Comparison of ENCODE assay signal across 22 cellular contexts in the genomic region with DNA sequence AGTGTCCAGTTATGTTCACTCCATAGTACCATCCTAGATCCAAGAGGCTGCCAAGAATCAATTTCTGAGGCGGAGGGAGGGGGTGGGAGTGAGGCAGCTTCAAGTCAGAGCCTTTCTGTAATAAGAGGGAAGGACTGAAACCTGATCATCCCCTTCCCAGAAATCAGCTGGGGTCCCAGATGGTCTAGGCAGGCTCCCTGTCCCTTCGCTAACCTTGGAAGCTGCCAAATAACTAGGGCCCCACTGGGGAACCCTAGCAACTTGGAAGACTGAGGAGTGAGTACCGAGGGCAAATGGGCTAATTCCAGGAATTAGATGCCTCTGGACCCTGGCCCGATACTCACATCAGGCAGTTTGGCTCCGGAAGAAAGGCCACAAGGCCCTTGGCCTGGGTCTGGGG.
A peak's percentile ranks its signal among the peaks of the same experiment; 100 is the strongest.
DNase-seq lines count a peak whose midpoint lies in the region; ATAC-seq and TF ChIP-seq lines count a peak whose summit lies in the region.
"Had no signal": no experiment of that assay in that cellular context is flagged by ENCODE, and none has a peak within 500 bp of the region (broad histone marks: within the 10 kb centered on the region; RNA-seq: fewer than 3 reads in every experiment).

No MANE protein-coding gene starts in this region.

- H3F3A ChIP-seq in SK-N-SH (replicated peaks; ENCODE audit: insufficient read depth): peaks cover 24% of the 10 kb centered on the region

- no peaks in the 10 kb centered on the region for H3K9me3 ChIP-seq in SK-N-SH
- no peaks in the 10 kb centered on the region for H3K9me3 ChIP-seq in WERI-Rb-1 (ENCODE audit: severe bottlenecking)
- H3K9me3 ChIP-seq: adrenal gland, left lung, mucosa of descending colon, upper lobe of right lung had no signal

- H3K27me3 Mint-ChIP-seq in glutamatergic neuron (ENCODE audit: unreplicated experiment): peaks cover 15% of the 10 kb centered on the region

- no peaks in the 10 kb centered on the region for H3K27me3 ChIP-seq in SK-N-SH (ENCODE audit: insufficient read depth)
- no peaks in the 10 kb centered on the region for H3K27me3 ChIP-seq in WERI-Rb-1 (ENCODE audit: insufficient read depth, low read depth, severe bottlenecking)
- H3K27me3 ChIP-seq: adrenal gland, dorsolateral prefrontal cortex had no signal

- TF ChIP-seq CTCF in SK-N-SH (IDR thresholded peaks at IDR 0.05) (no peak), WERI-Rb-1 (IDR thresholded peaks at IDR 0.05; ENCODE audit: low read depth, low read length) (no peak), glutamatergic neuron (IDR thresholded peaks at IDR 0.05; ENCODE audit: partially characterized antibody, unreplicated experiment) (no peak)

- peaks cover 57 to 84% of the 10 kb centered on the region in 2 experiments for H3K4me1 ChIP-seq in SK-N-SH (ENCODE audit: control insufficient read depth in 1 of 2, insufficient read depth in 2 of 2, low read depth in 1 of 2, low read length in 1 of 2)

- peak overlapping the region in 1 of 2 experiments; percentile 50; a peak in 1 of 4 replicates for H3K27ac ChIP-seq in SK-N-SH (ENCODE audit: low read depth in 2 of 2, low read length in 1 of 2)
- H3K27ac ChIP-seq in WERI-Rb-1: peak overlapping the region; percentile 9
- H3K27ac ChIP-seq: adrenal gland, left lung, upper lobe of right lung had no signal

- CTCF ChIA-PET in SK-N-SH (lab: Yijun Ruan, JAX): interaction anchor here (1.4 to 6.6 kb wide), 3 partner anchors 11 to 93 kb away, joined by 4 to 75 read pairs (median 32); no protein-coding TSS in a partner anchor

- no peak overlapping the region for H2AFZ ChIP-seq in SK-N-SH (ENCODE audit: low read depth)

- H3K4me2 ChIP-seq in SK-N-SH: peak overlapping the region; percentile 92; the same call in 1 of the 2 replicates

- no peaks in the 10 kb centered on the region for H3K9me2 ChIP-seq in SK-N-SH

- 92% methylated on average over 3 of the region's 5 CpGs for WGBS in SK-N-SH (ENCODE audit: low lambda C conversion rate)

- POLR2A ChIA-PET in SK-N-SH (lab: Yijun Ruan, JAX): no interaction called here

- H3K4me3 Mint-ChIP-seq in glutamatergic neuron (ENCODE audit: unreplicated experiment): peak overlapping the region; percentile 97
- H3K4me3 Mint-ChIP-seq: activated B cell treated with CpG ODN at 0.5 μM for 24 hours; activated CD4-positive, alpha-beta memory T cell treated with anti-CD3 and anti-CD28 coated beads for 36 hours; CD14-positive monocyte had no signal

- peaks cover 98% of the 10 kb centered on the region for H3K79me2 ChIP-seq in SK-N-SH (ENCODE audit: insufficient read depth)

- H3K9me3 Mint-ChIP-seq in glutamatergic neuron (ENCODE audit: unreplicated experiment): peaks cover 21% of the 10 kb centered on the region
- H3K9me3 Mint-ChIP-seq: activated B cell treated with CpG ODN at 0.5 μM for 24 hours; activated CD4-positive, alpha-beta memory T cell treated with anti-CD3 and anti-CD28 coated beads for 36 hours; CD14-positive monocyte had no signal

- H3K36me3 ChIP-seq in SK-N-SH (replicated peaks in 1 of 2; ENCODE audit: control insufficient read depth in 1 of 2, insufficient read depth in 2 of 2, low read length in 1 of 2) (peaks cover 10 to 42% of the 10 kb centered on the region in 2 experiments), WERI-Rb-1 (peaks cover 16% of the 10 kb centered on the region)
- H3K36me3 ChIP-seq: adrenal gland, left lung, upper lobe of right lung had no signal

- H3K4me1 Mint-ChIP-seq in glutamatergic neuron (ENCODE audit: low read depth, unreplicated experiment): peaks cover 40% of the 10 kb centered on the region

- no peak for DNase-seq in SK-N-SH
- DNase-seq in WERI-Rb-1: no peak
- DNase-seq in glutamatergic neuron: no peak
- no peak for DNase-seq in DMS53 (lab: John Stamatoyannopoulos, UW)
- no peak for DNase-seq in EL
- no peak for DNase-seq in stimulated activated CD4-positive, alpha-beta T cell treated with anti-CD3 and anti-CD28 coated beads, Interleukin-4, amount 100 ng/mL, for 1 hour
- DNase-seq: activated B cell treated with CpG ODN at 0.5 μM for 24 hours; activated CD4-positive, alpha-beta memory T cell treated with anti-CD3 and anti-CD28 coated beads for 36 hours; activated gamma-delta T cell treated with Interleukin-2 at 50 U/mL for 16 hours; activated T-cell treated with anti-CD3 and anti-CD28 coated beads for 4 hours; adrenal gland; dorsolateral prefrontal cortex; GOT3; left lung; mucosa of descending colon; NCI-H345; NK-92 treated with Interleukin-12 subunit alpha and Interleukin-12 subunit beta, amount 100 ng/mL, for 24 hours; upper lobe of right lung had no signal

- ATAC-seq in SK-N-SH treated with all-trans-retinoic acid at 6 μM for 48 hours (no peak), GM18858 (IDR thresholded peaks at IDR 0.05; ENCODE audit: unreplicated experiment) (no peak)
- ATAC-seq: left lung, mucosa of descending colon, Panc1, upper lobe of right lung had no signal

- TF ChIP-seq RAD21 in SK-N-SH (IDR thresholded peaks at IDR 0.05; ENCODE audit: low read length): no peak

- TF ChIP-seq EP300 in SK-N-SH (IDR thresholded peaks at IDR 0.05; ENCODE audit: borderline replicate concordance in 1 of 2, low read depth in 1 of 2, low read length in 1 of 2): no peak

- H3K9ac ChIP-seq in SK-N-SH: no peak overlapping the region

- H3K4me3 ChIP-seq in SK-N-SH (ENCODE audit: low read depth in 2 of 2, low read length in 1 of 2) (no peak overlapping the region), WERI-Rb-1 (ENCODE audit: low read depth, low read length) (no peak overlapping the region)
- H3K4me3 ChIP-seq: adrenal gland, left lung, mucosa of descending colon, upper lobe of right lung had no signal

- no peaks in the 10 kb centered on the region for H3K36me3 Mint-ChIP-seq in glutamatergic neuron (ENCODE audit: unreplicated experiment)
- H3K36me3 Mint-ChIP-seq: activated CD4-positive, alpha-beta memory T cell treated with anti-CD3 and anti-CD28 coated beads for 36 hours had no signal

- H4K20me1 ChIP-seq in SK-N-SH (ENCODE audit: insufficient read depth): peaks cover 82% of the 10 kb centered on the region

- H3K27ac Mint-ChIP-seq in glutamatergic neuron (ENCODE audit: unreplicated experiment): peak overlapping the region; percentile 97
- H3K27ac Mint-ChIP-seq: activated B cell treated with CpG ODN at 0.5 μM for 24 hours; activated CD4-positive, alpha-beta memory T cell treated with anti-CD3 and anti-CD28 coated beads for 36 hours; CD14-positive monocyte had no signal

TF ChIP-seq in SK-N-SH, 30 proteins besides CTCF, POLR2A, EP300 and RAD21 (continues in another document):
- TF ChIP-seq FOXJ3 (CRISPR knock-in tag; IDR thresholded peaks at IDR 0.05) (no peak), FOSL2 (IDR thresholded peaks at IDR 0.05; ENCODE audit: borderline replicate concordance, low read depth) (no peak), TCF12 (IDR thresholded peaks at IDR 0.05) (no peak), POLR2AphosphoS5 (IDR thresholded peaks at IDR 0.05; ENCODE audit: low read depth, low read length) (no peak), NRF1 (IDR thresholded peaks at IDR 0.05; ENCODE audit: low read depth, low read length) (no peak), EZH2phosphoT487 (IDR thresholded peaks at IDR 0.05; ENCODE audit: borderline replicate concordance, low read depth) (no peak), TEAD4 (IDR thresholded peaks at IDR 0.05; ENCODE audit: borderline replicate concordance, insufficient read depth) (no peak), TAF1 (IDR thresholded peaks at IDR 0.05; ENCODE audit: borderline replicate concordance, low read depth, low read length) (no peak)
- TF ChIP-seq, protein P1, sequence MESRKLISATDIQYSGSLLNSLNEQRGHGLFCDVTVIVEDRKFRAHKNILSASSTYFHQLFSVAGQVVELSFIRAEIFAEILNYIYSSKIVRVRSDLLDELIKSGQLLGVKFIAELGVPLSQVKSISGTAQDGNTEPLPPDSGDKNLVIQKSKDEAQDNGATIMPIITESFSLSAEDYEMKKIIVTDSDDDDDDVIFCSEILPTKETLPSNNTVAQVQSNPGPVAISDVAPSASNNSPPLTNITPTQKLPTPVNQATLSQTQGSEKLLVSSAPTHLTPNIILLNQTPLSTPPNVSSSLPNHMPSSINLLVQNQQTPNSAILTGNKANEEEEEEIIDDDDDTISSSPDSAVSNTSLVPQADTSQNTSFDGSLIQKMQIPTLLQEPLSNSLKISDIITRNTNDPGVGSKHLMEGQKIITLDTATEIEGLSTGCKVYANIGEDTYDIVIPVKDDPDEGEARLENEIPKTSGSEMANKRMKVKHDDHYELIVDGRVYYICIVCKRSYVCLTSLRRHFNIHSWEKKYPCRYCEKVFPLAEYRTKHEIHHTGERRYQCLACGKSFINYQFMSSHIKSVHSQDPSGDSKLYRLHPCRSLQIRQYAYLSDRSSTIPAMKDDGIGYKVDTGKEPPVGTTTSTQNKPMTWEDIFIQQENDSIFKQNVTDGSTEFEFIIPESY (IDR thresholded peaks at IDR 0.05; ENCODE audit: borderline replicate concordance, low read depth): no peak

TF ChIP-seq in SK-N-SH treated with all-trans-retinoic acid at 6 μM for 48 hours, 23 proteins besides CTCF, POLR2A, EP300 and RAD21:
- TF ChIP-seq OSR1 (CRISPR knock-in tag; IDR thresholded peaks at IDR 0.05) (no peak), SNAI2 (CRISPR knock-in tag; IDR thresholded peaks at IDR 0.05) (no peak)
